Comparison of ENCODE assay signal across 8 cellular contexts in genomic region chr6:43516697-43517502, GRCh38. TPM values are rescaled to one million over a fixed set of nuclear protein-coding genes. Genes with fewer than 3 reads are reported as not detected.
DNase-seq lines count a peak whose midpoint lies in the region; ATAC-seq, FAIRE-seq and TF ChIP-seq lines count a peak whose summit lies in the region.

POLR1C (plus strand) TSS chr6:43517089; CDS start chr6:43517110, 21 bp downstream.
YIPF3 (minus strand) TSS chr6:43516926; CDS start chr6:43516807, 119 bp downstream.

- peak; percentile 93 for FAIRE-seq in GM12892 (lab: Jason Lieb, UNC)

- H3K9me3 ChIP-seq in adrenal gland (replicated peaks in 1 of 3): no peaks in the 10 kb centered on the region
- H3K9me3 ChIP-seq in heart right ventricle: no peaks in the 10 kb centered on the region
- H3K9me3 ChIP-seq in upper lobe of right lung: no peaks in the 10 kb centered on the region

- TF ChIP-seq CTCF in adrenal gland (IDR thresholded peaks at IDR 0.05) (no peak), heart right ventricle (IDR thresholded peaks at IDR 0.05) (no peak), upper lobe of right lung (IDR thresholded peaks at IDR 0.05) (no peak)

- peak within 1 kb of the TSS in 4 of 5 donors; percentile 77 to 86 (median 81) for H3K27ac ChIP-seq in adrenal gland
- peak within 1 kb of the TSS; percentile 54 to 97 (median 90) for H3K27ac ChIP-seq in heart right ventricle
- peak within 1 kb of the TSS; percentile 85 for H3K27ac ChIP-seq in upper lobe of right lung

- 0 to 1% (median 0%) methylated on average over 27 to 57 of the region's 57 CpGs for WGBS in adrenal gland, 4 donors
- whole genome bisulfite sequencing in heart right ventricle, 2 donors: 0% methylated on average over 57 of the region's 57 CpGs

- intact Hi-C loops in adrenal gland (cut with DNase I): no loop called here
- intact Hi-C loops in heart right ventricle (cut with DNase I): loop anchor here in 1 of 10 donors (2.0 to 10.0 kb wide), 2 partner anchors 60 to 252 kb away; partner anchors contain the start of genes POLH and XPO5
- intact Hi-C loops in posterior vena cava (cut with DNase I): no loop called here
- intact Hi-C loops in upper lobe of right lung (cut with DNase I): no loop called here

- DNase-seq in GM12892 (ENCODE audit: insufficient read length): peak; percentile 93
- peak; percentile 85 for DNase-seq in NCI-H1436 treated with DMSO at 0.1 percent for 48 hours (lab: John Stamatoyannopoulos, UW)
- DNase-seq in T follicular helper cell (ENCODE audit: low read depth): peak; percentile 94
- peak; percentile 98 to 99 (median 99) for DNase-seq in adrenal gland
- peak; percentile 93 to 99 for DNase-seq in heart right ventricle
- peak; percentile 99 for DNase-seq in posterior vena cava (ENCODE audit: low spot score)
- DNase-seq in upper lobe of right lung: peak; percentile 97

- ATAC-seq in HG02840 (IDR thresholded peaks at IDR 0.05; ENCODE audit: low FRiP score, unreplicated experiment): peak; percentile 87
- ATAC-seq in heart right ventricle: peak; percentile 87 to 98 (median 96)
- peak; percentile 96 for ATAC-seq in upper lobe of right lung

- TF ChIP-seq POLR2A in GM12892 (IDR thresholded peaks at IDR 0.05; ENCODE audit: low read depth, low read length) (peak; percentile 96), adrenal gland (IDR thresholded peaks at IDR 0.05) (peak in 1 of 2 donors; percentile 63)

- peaks cover 17 to 33% of the 10 kb centered on the region in 2 donors for H3K4me1 ChIP-seq in adrenal gland (replicated peaks in 1 of 2)
- peaks cover 18 to 69% (median 60%) of the 10 kb centered on the region in 9 donors for H3K4me1 ChIP-seq in heart right ventricle
- H3K4me1 ChIP-seq in upper lobe of right lung: peaks cover 37% of the 10 kb centered on the region

- H3K27me3 ChIP-seq in adrenal gland (no peaks in the 10 kb centered on the region), heart right ventricle (no peaks in the 10 kb centered on the region), upper lobe of right lung (no peaks in the 10 kb centered on the region)

- H3K36me3 ChIP-seq in adrenal gland (replicated peaks in 1 of 2) (peaks cover 0 to 61% of the 10 kb centered on the region in 2 donors), heart right ventricle (peaks cover 0 to 71% (median 51%) of the 10 kb centered on the region in 9 donors), upper lobe of right lung (peaks cover 65% of the 10 kb centered on the region)

- H3K4me3 ChIP-seq in adrenal gland (peak within 1 kb of the TSS; percentile 38 to 82 (median 76)), heart right ventricle (peak within 1 kb of the TSS; percentile 68 to 98 (median 91)), upper lobe of right lung (peak within 1 kb of the TSS; percentile 99)

RNA-seq across cellular contexts. Expression of gene POLR1C, which starts in this region (rescaled TPM):
- polyA plus RNA-seq in GM12892 (2012; ENCODE audit: missing spikeins): 56.8 TPM
- total RNA-seq in adrenal gland: 10 to 100 TPM; 16.8 to 54.4 (median 29.4) TPM
- 10 to 100 TPM; 36.7 to 67.2 (median 50.7) TPM for polyA plus RNA-seq in adrenal gland
- total RNA-seq in heart right ventricle: 10 to 100 TPM; 10.3 to 21.9 (median 15.3) TPM
- polyA plus RNA-seq in heart right ventricle: 10 to 100 TPM; 13.9 to 35.5 TPM
- total RNA-seq in posterior vena cava: 10 to 100 TPM; 23.9 to 31.7 TPM
- total RNA-seq in upper lobe of right lung: 28.5 TPM

RNA-seq across cellular contexts. Expression of gene YIPF3, which starts in this region (rescaled TPM):
- polyA plus RNA-seq in GM12892 (2012; ENCODE audit: missing spikeins): 32.9 TPM
- total RNA-seq in adrenal gland (100 to 1,000 TPM; 121 to 271 (median 160) TPM), heart right ventricle (10 to 100 TPM; 52.6 to 86.3 (median 69.0) TPM), posterior vena cava (10 to 100 TPM; 54.6 to 61.3 TPM), upper lobe of right lung (100 TPM)
- polyA plus RNA-seq in adrenal gland (100 to 1,000 TPM in 1 of 3 donors, 10 to 100 TPM in 2; 78.1 to 139 (median 98.0) TPM), heart right ventricle (100 to 1,000 TPM in 1 of 2 donors, 10 to 100 TPM in 1; 50.3 to 115 TPM)

Comparison
In these comparisons a context has a peak if more than half of its experiments do, and no peak if none do; other contexts are left out.
1. Peak in every context shown above with its lines: DNase-seq, ATAC-seq, H3K4me3 ChIP-seq and H3K27ac ChIP-seq.